19 cellular contexts compared by ENCODE assay signal in genomic region chr3:37903320-37903719, GRCh38.
"Had no signal": no experiment of that assay in that cellular context is flagged by ENCODE, and none has a peak within 500 bp of the region (broad histone marks: within the 10 kb centered on the region; RNA-seq: fewer than 3 reads in every experiment).

No MANE protein-coding gene starts in this region.

- FAIRE-seq: bronchial epithelial cell, endothelial cell of umbilical vein had no signal

- H3K9me3 ChIP-seq: esophagus muscularis mucosa, mucosa of descending colon, sigmoid colon had no signal

- H3K9me3 Mint-ChIP-seq: activated naive CD4-positive, alpha-beta T cell treated with anti-CD3 and anti-CD28 coated beads for 36 hours; activated T-helper 17 cell treated with anti-CD3 and anti-CD28 coated beads, Interleukin-2, amount 50 U/mL, for 72 hours; immature natural killer cell; memory B cell; naive thymus-derived CD4-positive, alpha-beta T cell; stimulated activated naive B cell treated with anti-CD40 and anti-IgM and Interleukin-4, amounts not matched to agents 10 μg/mL and 1 μg/mL and 100 μg/mL, for 72 hours had no signal

- H3K4me3 Mint-ChIP-seq: activated naive CD4-positive, alpha-beta T cell treated with anti-CD3 and anti-CD28 coated beads for 36 hours; activated T-helper 17 cell treated with anti-CD3 and anti-CD28 coated beads, Interleukin-2, amount 50 U/mL, for 72 hours; immature natural killer cell; memory B cell; stimulated activated naive B cell treated with anti-CD40 and anti-IgM and Interleukin-4, amounts not matched to agents 10 μg/mL and 1 μg/mL and 100 μg/mL, for 72 hours had no signal

- H3K4me1 Mint-ChIP-seq: memory B cell had no signal

- H3K27ac ChIP-seq: WERI-Rb-1 had no signal

- H3K27me3 Mint-ChIP-seq: activated T-helper 17 cell treated with anti-CD3 and anti-CD28 coated beads, Interleukin-2, amount 50 U/mL, for 72 hours; naive thymus-derived CD4-positive, alpha-beta T cell had no signal

- H3K36me3 Mint-ChIP-seq: immature natural killer cell; memory B cell; stimulated activated naive B cell treated with anti-CD40 and anti-IgM and Interleukin-4, amounts not matched to agents 10 μg/mL and 1 μg/mL and 100 μg/mL, for 72 hours had no signal

- H3K27me3 ChIP-seq: esophagus muscularis mucosa, sigmoid colon had no signal

- ATAC-seq: left ventricle myocardium superior; mucosa of descending colon; stimulated activated naive B cell treated with anti-CD40 and anti-IgM and Interleukin-4, amounts not matched to agents 10 μg/mL and 1 μg/mL and 100 μg/mL, for 72 hours had no signal

- H3K27ac Mint-ChIP-seq: immature natural killer cell; memory B cell; stimulated activated naive B cell treated with anti-CD40 and anti-IgM and Interleukin-4, amounts not matched to agents 10 μg/mL and 1 μg/mL and 100 μg/mL, for 72 hours had no signal

- DNase-seq: activated CD4-positive, alpha-beta T cell treated with anti-CD3 and anti-CD28 coated beads for 1 hour; activated naive CD4-positive, alpha-beta T cell treated with anti-CD3 and anti-CD28 coated beads for 36 hours; activated T-cell treated with anti-CD3 and anti-CD28 coated beads, Interleukin-2, amount 50 U/mL, for 1 hour; cerebellar nuclear complex; effector memory CD4-positive, alpha-beta T cell; immature natural killer cell; kidney glomerular epithelial cell; left ventricle myocardium superior; mucosa of descending colon; naive thymus-derived CD4-positive, alpha-beta T cell; sigmoid colon; stimulated activated CD4-positive, alpha-beta T cell treated with anti-CD3 and anti-CD28 coated beads, Interleukin-4, amount 100 ng/mL, for 4 hours; stimulated activated naive B cell treated with anti-CD40 and anti-IgM and Interleukin-4, amounts not matched to agents 10 μg/mL and 1 μg/mL and 100 μg/mL, for 72 hours; WERI-Rb-1 had no signal

- H3K4me3 ChIP-seq: esophagus muscularis mucosa, mucosa of descending colon, sigmoid colon had no signal

- H3K36me3 ChIP-seq: esophagus muscularis mucosa, sigmoid colon, WERI-Rb-1 had no signal
